8 cellular contexts compared by ENCODE assay signal in genomic region chr17:44122825-44123355, GRCh38. TPM values are rescaled to one million over a fixed set of nuclear protein-coding genes. Genes with fewer than 3 reads are reported as not detected.
A peak's percentile ranks its signal among the peaks of the same experiment; 100 is the strongest.
DNase-seq lines count a peak whose midpoint lies in the region; ATAC-seq, FAIRE-seq and TF ChIP-seq lines count a peak whose summit lies in the region.

No MANE protein-coding gene starts in this region.

- peak; percentile 15 for ATAC-seq in GM19023 (IDR thresholded peaks at IDR 0.05; ENCODE audit: unreplicated experiment)
- peak; percentile 24 for ATAC-seq in HG02973 (IDR thresholded peaks at IDR 0.05; ENCODE audit: unreplicated experiment)

- H3K79me2 ChIP-seq in fibroblast of lung (ENCODE audit: control insufficient read depth, insufficient read depth, low read length) = peaks cover 3% of the 10 kb centered on the region

- H3K27me3 ChIP-seq in fibroblast of lung (ENCODE audit: control insufficient read depth, insufficient read depth, low read length) = no peaks in the 10 kb centered on the region

- H3K36me3 ChIP-seq in fibroblast of lung (ENCODE audit: control insufficient read depth, insufficient read depth, low read length) = peaks cover 3% of the 10 kb centered on the region

- no peak for FAIRE-seq in urothelium cell line (lab: Jason Lieb, UNC)

- peak overlapping the region; percentile 59 for H3K27ac ChIP-seq in fibroblast of lung (ENCODE audit: insufficient read depth, low read length)

- peak overlapping the region; percentile 26 for H2AFZ ChIP-seq in fibroblast of lung (ENCODE audit: low read length)

- H3K4me1 ChIP-seq in fibroblast of lung (ENCODE audit: control insufficient read depth, extremely low read depth, insufficient read depth, low read length) = peaks cover 3% of the 10 kb centered on the region

- peak; percentile 29 for DNase-seq in activated CD4-positive, alpha-beta T cell treated with anti-CD3 and anti-CD28 coated beads for 48 hours
- no peak for DNase-seq in fibroblast of lung (ENCODE audit: low read depth in 2 of 2)
- DNase-seq in retina = peak; percentile 64
- DNase-seq in urothelium cell line (ENCODE audit: low spot score) = no peak
- no peak for DNase-seq in NCI-H2081 (lab: John Stamatoyannopoulos, UW)
- no peak for DNase-seq in NCI-H1105 treated with DMSO at 0.1 percent for 48 hours (lab: John Stamatoyannopoulos, UW)

- H3K4me3 ChIP-seq in fibroblast of lung (replicated peaks in 1 of 4; ENCODE audit: control extremely low read depth in 1 of 4, insufficient read depth in 1 of 4, low read depth in 3 of 4, low read length in 4 of 4) = peak overlapping the region; percentile 79 to 93 (median 90)

- H3K4me2 ChIP-seq in fibroblast of lung (ENCODE audit: extremely low read depth, insufficient read depth, low read length) = peak overlapping the region; percentile 97

- H4K20me1 ChIP-seq in fibroblast of lung (ENCODE audit: control insufficient read depth, extremely low read depth, insufficient read depth, low read length) = no peaks in the 10 kb centered on the region

- TF ChIP-seq CTCF in fibroblast of lung (conservative IDR thresholded peaks at IDR 0.05 in 1 of 2, IDR thresholded peaks at IDR 0.05 in 1 of 2; ENCODE audit: low read depth in 1 of 2, low read length in 2 of 2) = no peak

- peak overlapping the region; percentile 85 for H3K9ac ChIP-seq in fibroblast of lung (ENCODE audit: insufficient read depth, low read length)

- H3K9me3 ChIP-seq in fibroblast of lung (ENCODE audit: control insufficient read depth, insufficient read depth, low read depth, low read length) = no peaks in the 10 kb centered on the region

RNA-seq across cellular contexts. Expression of gene HDAC5, which starts 0.6 kb away (rescaled TPM):
- total RNA-seq in fibroblast of lung = 66.8 and 125 TPM in 2 replicates
- 31.3 and 35.1 TPM in 2 replicates for polyA plus RNA-seq in fibroblast of lung
- polyA plus RNA-seq in fibroblast of lung (2012) = 55.6 and 56.9 TPM in 2 replicates
- polyA minus RNA-seq in fibroblast of lung (ENCODE audit: low replicate concordance) = 205 and 240 TPM in 2 replicates

RNA-seq across cellular contexts. Expression of gene HROB, which starts 18.8 kb away (rescaled TPM):
- total RNA-seq in fibroblast of lung = 1.0 and 1.5 TPM in 2 replicates
- polyA plus RNA-seq in fibroblast of lung = 1.8 and 4.7 TPM in 2 replicates
- 1.4 and 4.5 TPM in 2 replicates for polyA plus RNA-seq in fibroblast of lung (2012)
- polyA minus RNA-seq in fibroblast of lung (ENCODE audit: low replicate concordance) = 2.3 and 16.6 TPM in 2 replicates

RNA-seq across cellular contexts. Expression of gene ASB16, which starts 47.6 kb away (rescaled TPM):
- total RNA-seq in fibroblast of lung = under 0.01 and 0.17 TPM in 2 replicates
- polyA plus RNA-seq in fibroblast of lung = 0.07 TPM in 1 of 2 replicates, not detected in the other
- 0.48 and 0.63 TPM in 2 replicates for polyA plus RNA-seq in fibroblast of lung (2012)
- polyA minus RNA-seq in fibroblast of lung (ENCODE audit: low replicate concordance) = 1.1 and 1.5 TPM in 2 replicates

RNA-seq across cellular contexts. Expression of gene G6PC3, which starts 52.4 kb away (rescaled TPM):
- total RNA-seq in fibroblast of lung = 12.3 and 40.0 TPM in 2 replicates
- 76.1 and 113 TPM in 2 replicates for polyA plus RNA-seq in fibroblast of lung
- polyA plus RNA-seq in fibroblast of lung (2012) = 99.8 and 147 TPM in 2 replicates
- 190 and 204 TPM in 2 replicates for polyA minus RNA-seq in fibroblast of lung (ENCODE audit: low replicate concordance)

RNA-seq across cellular contexts. Expression of gene LSM12, which starts 56.4 kb away (rescaled TPM):
- total RNA-seq in fibroblast of lung = 21.8 and 25.6 TPM in 2 replicates
- 79.3 and 86.4 TPM in 2 replicates for polyA plus RNA-seq in fibroblast of lung
- 49.0 and 51.2 TPM in 2 replicates for polyA plus RNA-seq in fibroblast of lung (2012)
- 41.1 and 55.5 TPM in 2 replicates for polyA minus RNA-seq in fibroblast of lung (ENCODE audit: low replicate concordance)

Comparison
In these comparisons a context has a peak if more than half of its experiments do, and no peak if none do; other contexts are left out.
1. DNase-seq: peak in activated CD4-positive, alpha-beta T cell treated with anti-CD3 and anti-CD28 coated beads for 48 hours (single experiment) and retina (single experiment); none in fibroblast of lung (0 of 2), urothelium cell line (single experiment), NCI-H2081 (0 of 2) and NCI-H1105 treated with DMSO at 0.1 percent for 48 hours (single experiment).